In genomic region chr3:36302626-36303025, GRCh38 we compare ENCODE assay signal across 29 cellular contexts.
"Had no signal": no experiment of that assay in that cellular context is flagged by ENCODE, and none has a peak within 500 bp of the region (broad histone marks: within the 10 kb centered on the region; RNA-seq: fewer than 3 reads in every experiment).

No MANE protein-coding gene starts in this region.

- H3K4me3 ChIP-seq: ascending aorta, body of pancreas, Peyer's patch, SJSA1 had no signal

- FAIRE-seq: TTC549 had no signal

- H3K27me3 ChIP-seq: ascending aorta, body of pancreas, Peyer's patch, SJSA1 had no signal

- DNase-seq: activated B cell treated with CpG ODN at 0.5 μM for 24 hours; activated CD4-positive, alpha-beta memory T cell treated with anti-CD3 and anti-CD28 coated beads for 36 hours; activated CD4-positive, alpha-beta T cell treated with anti-CD3 and anti-CD28 coated beads for 1 hour; activated CD4-positive, alpha-beta T cell treated with anti-CD3 and anti-CD28 coated beads, Interleukin-2, amount 10 ng/mL, durations not matched to agents 24 days and 14 days; activated CD8-positive, alpha-beta memory T cell treated with anti-CD3 and anti-CD28 coated beads for 24 hours; activated effector memory CD4-positive, alpha-beta T cell treated with anti-CD3 and anti-CD28 coated beads, Interleukin-2, amount 50 U/mL, for 16 hours; activated naive CD4-positive, alpha-beta T cell treated with Interleukin-2 at 50 U/mL for 16 hours; activated naive CD8-positive, alpha-beta T cell treated with anti-CD3 and anti-CD28 coated beads, Interleukin-2, amount 50 U/mL, for 24 hours; activated T-cell treated with anti-CD3 and anti-CD28 coated beads, Interleukin-2, amount 50 U/mL, for 4 hours; amniotic stem cell; body of pancreas; NCI-H1092 treated with DMSO at 0.1 percent for 48 hours; NCI-H1417 treated with DMSO at 0.1 percent for 48 hours; NCI-H1694; NCI-H2029; NCI-H2107; NCI-H2171 treated with DMSO at 0.1 percent for 48 hours; NCI-H226; NCI-H526 treated with DMSO at 0.1 percent for 48 hours; NCI-H82; Peyer's patch; SHP77; T-cell; T-helper 2 cell; T1000 had no signal

- H3K27ac ChIP-seq: ascending aorta, body of pancreas, KMS-11, Peyer's patch, SJSA1 had no signal

- H3K9ac ChIP-seq: KMS-11 had no signal

- H3K4me1 ChIP-seq: ascending aorta, body of pancreas, Peyer's patch, SJSA1 had no signal

- H3K36me3 ChIP-seq: ascending aorta, Peyer's patch, SJSA1 had no signal

- H3K4me2 ChIP-seq: KMS-11 had no signal

- H3K9me3 ChIP-seq: ascending aorta, body of pancreas, Peyer's patch, SJSA1 had no signal
